Comparison of ENCODE assay signal across 22 cellular contexts in the genomic region with DNA sequence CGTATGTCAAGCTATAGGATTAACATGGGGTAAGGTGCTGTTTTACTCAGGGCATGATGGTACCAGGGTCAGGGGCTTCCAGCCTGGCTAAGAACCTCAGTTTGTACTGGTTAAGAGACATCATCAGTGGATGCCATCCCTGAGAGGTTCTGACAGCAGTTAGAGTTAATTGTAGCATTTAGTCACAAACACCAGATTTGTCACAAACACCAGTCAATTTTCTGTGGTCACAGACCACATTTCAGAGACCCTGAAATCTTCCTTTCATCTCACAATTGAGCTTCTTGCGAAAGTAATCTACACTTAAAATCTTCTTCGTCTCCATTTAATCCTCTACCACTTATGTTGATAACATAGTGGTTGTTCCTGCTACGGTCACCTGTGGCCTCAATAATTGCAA.
"Had no signal": no experiment of that assay in that cellular context is flagged by ENCODE, and none has a peak within 500 bp of the region (broad histone marks: within the 10 kb centered on the region; RNA-seq: fewer than 3 reads in every experiment).

No MANE protein-coding gene starts in this region.

- H3K36me3 ChIP-seq: cardiac muscle cell, esophagus muscularis mucosa, gastroesophageal sphincter, heart right ventricle, transverse colon, uterus, WERI-Rb-1 had no signal

- ATAC-seq: gastroesophageal sphincter, heart right ventricle, left ventricle myocardium superior had no signal

- H3K27ac ChIP-seq: cardiac muscle cell, esophagus muscularis mucosa, gastroesophageal sphincter, heart right ventricle, transverse colon, uterus, WERI-Rb-1 had no signal

- H3K36me3 Mint-ChIP-seq: activated naive CD4-positive, alpha-beta T cell treated with anti-CD3 and anti-CD28 coated beads, Interleukin-2, amount 50 U/mL, for 72 hours had no signal

- H3K4me1 ChIP-seq: uterus had no signal

- H3K9me3 ChIP-seq: esophagus muscularis mucosa, gastroesophageal sphincter, transverse colon, uterus had no signal

- H3K27me3 ChIP-seq: cardiac muscle cell, esophagus muscularis mucosa, gastroesophageal sphincter, heart right ventricle, transverse colon, uterus had no signal

- DNase-seq: activated CD4-positive, alpha-beta T cell treated with anti-CD3 and anti-CD28 coated beads for 1 hour; activated gamma-delta T cell; activated T-cell treated with anti-CD3 and anti-CD28 coated beads, Interleukin-2, amount 50 U/mL, for 1 hour; amygdala; dermis blood vessel endothelial cell; effector memory CD4-positive, alpha-beta T cell; heart right ventricle; kidney glomerular epithelial cell; left ventricle myocardium superior; occipital lobe; posterior cingulate gyrus; stimulated activated CD4-positive, alpha-beta T cell treated with anti-CD3 and anti-CD28 coated beads, Interleukin-12 subunit alpha, Interleukin-12 subunit beta, amount 100 ng/mL, for 4 hours; stimulated activated CD4-positive, alpha-beta T cell treated with anti-CD3 and anti-CD28 coated beads, Interleukin-1b, Interleukin-23, amount 100 ng/mL, for 48 hours; stimulated activated CD8-positive, alpha-beta memory T cell treated with anti-CD3 and anti-CD28 coated beads, Interleukin-4, amount 100 ng/mL, for 48 hours; stimulated activated naive CD4-positive, alpha-beta T cell treated with Interleukin-2 at 50 U/mL for 16 hours; transverse colon; uterus; WERI-Rb-1 had no signal

- H3K27ac Mint-ChIP-seq: activated naive CD4-positive, alpha-beta T cell treated with anti-CD3 and anti-CD28 coated beads, Interleukin-2, amount 50 U/mL, for 72 hours had no signal

- H3K4me3 ChIP-seq: cardiac muscle cell, esophagus muscularis mucosa, gastroesophageal sphincter, heart right ventricle, transverse colon, uterus had no signal

- H3K9me3 Mint-ChIP-seq: activated naive CD4-positive, alpha-beta T cell treated with anti-CD3 and anti-CD28 coated beads, Interleukin-2, amount 50 U/mL, for 72 hours had no signal
